1 cellular context compared by ENCODE assay signal in genomic region chr4:143267690-143268089, GRCh38.
TF ChIP-seq lines count a peak whose summit lies in the region.

No MANE protein-coding gene starts in this region.

TF ChIP-seq in K562, 482 proteins besides CTCF, POLR2A, EP300 and RAD21 (continued from another document):
- TF ChIP-seq ZNF280A (IDR thresholded peaks at IDR 0.05; ENCODE audit: low read depth, partially characterized antibody) (peak; percentile 59), TRIM28 (IDR thresholded peaks at IDR 0.05) (0 out of 2 replicates have a peak, but pooled peaks have one; percentile 60), CBX3 (IDR thresholded peaks at IDR 0.05; ENCODE audit: borderline replicate concordance in 1 of 2, low read length in 2 of 2) (peak in 1 of 2 experiments; percentile 43; a peak in 1 of 3 replicates), ZFP36 (IDR thresholded peaks at IDR 0.05; ENCODE audit: low read depth, low read length, partially characterized antibody) (peak; percentile 26)
